In genomic region chr21:28283652-28284490, GRCh38 we compare ENCODE assay signal across 1 cellular context.
TF ChIP-seq lines count a peak whose summit lies in the region.

No MANE protein-coding gene starts in this region.

TF ChIP-seq in HepG2, 621 proteins besides CTCF, POLR2A, EP300 and RAD21 (continued from another document):
- 0 out of 2 replicates have a peak, but pooled peaks have one; percentile 25 for TF ChIP-seq ARID5B (CRISPR knock-in tag; IDR thresholded peaks at IDR 0.05)
- no peak for TF ChIP-seq MIER2 (CRISPR knock-in tag; IDR thresholded peaks at IDR 0.05)
- TF ChIP-seq SOX13 (IDR thresholded peaks at IDR 0.05), result no peak
- peak in 1 of 2 experiments; percentile 71; a peak in 2 of 4 replicates for TF ChIP-seq SOX13 (CRISPR knock-in tag; conservative IDR thresholded peaks at IDR 0.05 in 1 of 2, IDR thresholded peaks at IDR 0.05 in 1 of 2)
- no peak for TF ChIP-seq NFRKB (IDR thresholded peaks at IDR 0.05)
- TF ChIP-seq ZNF143 (CRISPR knock-in tag; IDR thresholded peaks at IDR 0.05), result no peak
- no peak for TF ChIP-seq PRPF4 (IDR thresholded peaks at IDR 0.05; ENCODE audit: low read depth, low read length, poor library complexity, severe bottlenecking)
- no peak for TF ChIP-seq SNAI1 (CRISPR knock-in tag; IDR thresholded peaks at IDR 0.05; ENCODE audit: borderline replicate concordance)
